In genomic region chrX:32514986-32515385, GRCh38 we compare ENCODE assay signal across 13 cellular contexts.
DNase-seq lines count a peak whose midpoint lies in the region; ATAC-seq and TF ChIP-seq lines count a peak whose summit lies in the region.
"Had no signal": no experiment of that assay in that cellular context is flagged by ENCODE, and none has a peak within 500 bp of the region (broad histone marks: within the 10 kb centered on the region; RNA-seq: fewer than 3 reads in every experiment).

No MANE protein-coding gene starts in this region.

- intact Hi-C loops in CD14-positive monocyte (cut with micrococcal nuclease): no loop called here

- no peaks in the 10 kb centered on the region for H3K36me3 Mint-ChIP-seq in stimulated activated memory B cell treated with anti-CD40 and anti-IgM and Interleukin-4, amounts not matched to agents 10 μg/mL and 1 μg/mL and 100 μg/mL, for 72 hours
- no peaks in the 10 kb centered on the region for H3K36me3 Mint-ChIP-seq in CD14-positive monocyte
- H3K36me3 Mint-ChIP-seq: CD4-positive, CD25-positive, alpha-beta regulatory T cell had no signal

- no peak for TF ChIP-seq CTCF in CD14-positive monocyte (IDR thresholded peaks at IDR 0.05)

- no peaks in the 10 kb centered on the region for H3K9me3 Mint-ChIP-seq in stimulated activated memory B cell treated with anti-CD40 and anti-IgM and Interleukin-4, amounts not matched to agents 10 μg/mL and 1 μg/mL and 100 μg/mL, for 72 hours
- peaks cover 0 to 3% (median 0%) of the 10 kb centered on the region in 7 donors for H3K9me3 Mint-ChIP-seq in CD14-positive monocyte
- H3K9me3 Mint-ChIP-seq: activated CD4-positive, alpha-beta memory T cell treated with anti-CD3 and anti-CD28 coated beads, Interleukin-2, amount 10 ng/mL, durations not matched to agents 7 days and 5 days had no signal

- DNase-seq in CD14-positive monocyte (ENCODE audit: low spot score) (no peak), COLO668 (lab: John Stamatoyannopoulos, UW; ENCODE audit: unreplicated experiment) (no peak)
- DNase-seq: activated CD4-positive, alpha-beta memory T cell treated with anti-CD3 and anti-CD28 coated beads, Interleukin-2, amount 10 ng/mL, durations not matched to agents 7 days and 5 days; CD4-positive, CD25-positive, alpha-beta regulatory T cell; effector CD8-positive, alpha-beta T cell; mesendoderm; NCI-H2029; T-helper 9 cell had no signal

- ATAC-seq in GM19328 (IDR thresholded peaks at IDR 0.05; ENCODE audit: unreplicated experiment): peak; percentile 74
- ATAC-seq in HG02571 (IDR thresholded peaks at IDR 0.05; ENCODE audit: unreplicated experiment): peak; percentile 75
- peak; percentile 69 for ATAC-seq in HG03108 (IDR thresholded peaks at IDR 0.05; ENCODE audit: unreplicated experiment)
- ATAC-seq in stimulated activated memory B cell treated with anti-CD40 and anti-IgM and Interleukin-4, amounts not matched to agents 10 μg/mL and 1 μg/mL and 100 μg/mL, for 72 hours: peak; percentile 45
- no peak for ATAC-seq in HG03439 (IDR thresholded peaks at IDR 0.05; ENCODE audit: unreplicated experiment)

- H3K27ac Mint-ChIP-seq in stimulated activated memory B cell treated with anti-CD40 and anti-IgM and Interleukin-4, amounts not matched to agents 10 μg/mL and 1 μg/mL and 100 μg/mL, for 72 hours: no peak overlapping the region
- H3K27ac Mint-ChIP-seq in CD14-positive monocyte: no peak overlapping the region
- H3K27ac Mint-ChIP-seq: activated CD4-positive, alpha-beta memory T cell treated with anti-CD3 and anti-CD28 coated beads, Interleukin-2, amount 10 ng/mL, durations not matched to agents 7 days and 5 days; CD4-positive, CD25-positive, alpha-beta regulatory T cell had no signal

- no peak overlapping the region for H3K4me3 Mint-ChIP-seq in stimulated activated memory B cell treated with anti-CD40 and anti-IgM and Interleukin-4, amounts not matched to agents 10 μg/mL and 1 μg/mL and 100 μg/mL, for 72 hours
- H3K4me3 Mint-ChIP-seq in CD14-positive monocyte: no peak overlapping the region
- H3K4me3 Mint-ChIP-seq: activated CD4-positive, alpha-beta memory T cell treated with anti-CD3 and anti-CD28 coated beads, Interleukin-2, amount 10 ng/mL, durations not matched to agents 7 days and 5 days; CD4-positive, CD25-positive, alpha-beta regulatory T cell had no signal

- no peaks in the 10 kb centered on the region for H3K27me3 Mint-ChIP-seq in stimulated activated memory B cell treated with anti-CD40 and anti-IgM and Interleukin-4, amounts not matched to agents 10 μg/mL and 1 μg/mL and 100 μg/mL, for 72 hours
- H3K27me3 Mint-ChIP-seq in CD14-positive monocyte (ENCODE audit: low read depth in 3 of 3): no peaks in the 10 kb centered on the region
- H3K27me3 Mint-ChIP-seq: activated CD4-positive, alpha-beta memory T cell treated with anti-CD3 and anti-CD28 coated beads, Interleukin-2, amount 10 ng/mL, durations not matched to agents 7 days and 5 days; CD4-positive, CD25-positive, alpha-beta regulatory T cell had no signal

- H3K4me1 Mint-ChIP-seq in stimulated activated memory B cell treated with anti-CD40 and anti-IgM and Interleukin-4, amounts not matched to agents 10 μg/mL and 1 μg/mL and 100 μg/mL, for 72 hours: peaks cover 13% of the 10 kb centered on the region
- H3K4me1 Mint-ChIP-seq in CD14-positive monocyte: no peaks in the 10 kb centered on the region
- H3K4me1 Mint-ChIP-seq: activated CD4-positive, alpha-beta memory T cell treated with anti-CD3 and anti-CD28 coated beads, Interleukin-2, amount 10 ng/mL, durations not matched to agents 7 days and 5 days; CD4-positive, CD25-positive, alpha-beta regulatory T cell had no signal
